ENCODE assay signal across 20 cellular contexts in genomic region chrX:19555236-19555635, GRCh38. TPM values are rescaled to one million over a fixed set of nuclear protein-coding genes. Genes with fewer than 3 reads are reported as not detected.
DNase-seq lines count a peak whose midpoint lies in the region; ATAC-seq and TF ChIP-seq lines count a peak whose summit lies in the region.
"Had no signal": no experiment of that assay in that cellular context is flagged by ENCODE, and none has a peak within 500 bp of the region (broad histone marks: within the 10 kb centered on the region; RNA-seq: fewer than 3 reads in every experiment).

No MANE protein-coding gene starts in this region.

- H3K27ac ChIP-seq in SJCRH30 = peak overlapping the region; percentile 98
- no peak overlapping the region for H3K27ac ChIP-seq in uterus
- no peak overlapping the region for H3K27ac ChIP-seq in Karpas-422 (ENCODE audit: low read length)
- H3K27ac ChIP-seq: esophagus muscularis mucosa had no signal

- peaks cover 17 to 20% of the 10 kb centered on the region in 2 donors for H3K4me1 Mint-ChIP-seq in natural killer cell treated with Interleukin-12 subunit alpha and Interleukin-12 subunit beta and Interleukin-15 and Interleukin-18, amount 100 ng/mL, for 72 hours (ENCODE audit: low read depth in 2 of 2)
- H3K4me1 Mint-ChIP-seq in natural killer cell = peaks cover 5 to 10% of the 10 kb centered on the region in 2 donors
- H3K4me1 Mint-ChIP-seq in dendritic cell treated with granulocyte-macrophage colony-stimulating factor and Interleukin-4, amounts not matched to agents 40 ng/mL and 50 ng/mL, for 4 days (ENCODE audit: low read depth) = no peaks in the 10 kb centered on the region

- H3K9me3 Mint-ChIP-seq in natural killer cell treated with Interleukin-12 subunit alpha and Interleukin-12 subunit beta and Interleukin-15 and Interleukin-18, amount 100 ng/mL, for 72 hours = no peaks in the 10 kb centered on the region
- no peaks in the 10 kb centered on the region for H3K9me3 Mint-ChIP-seq in natural killer cell
- no peaks in the 10 kb centered on the region for H3K9me3 Mint-ChIP-seq in dendritic cell treated with granulocyte-macrophage colony-stimulating factor and Interleukin-4, amounts not matched to agents 40 ng/mL and 50 ng/mL, for 4 days

- H3K9me3 ChIP-seq in SJCRH30 (replicated peaks) (no peaks in the 10 kb centered on the region), uterus (no peaks in the 10 kb centered on the region), Karpas-422 (ENCODE audit: low read length) (no peaks in the 10 kb centered on the region)
- H3K9me3 ChIP-seq: Caco-2, esophagus muscularis mucosa, mucosa of descending colon, neutrophil had no signal

- H2AFZ ChIP-seq in Karpas-422 (ENCODE audit: low read length) = no peak overlapping the region

- no peak overlapping the region for H3K4me2 ChIP-seq in Karpas-422 (ENCODE audit: low read depth, low read length, poor library complexity, severe bottlenecking)

- H3K27me3 Mint-ChIP-seq in natural killer cell treated with Interleukin-12 subunit alpha and Interleukin-12 subunit beta and Interleukin-15 and Interleukin-18, amount 100 ng/mL, for 72 hours = peaks cover 0 to 5% of the 10 kb centered on the region in 2 donors
- peaks cover 0 to 5% of the 10 kb centered on the region in 2 donors for H3K27me3 Mint-ChIP-seq in natural killer cell (ENCODE audit: low read depth in 2 of 2)
- H3K27me3 Mint-ChIP-seq in dendritic cell treated with granulocyte-macrophage colony-stimulating factor and Interleukin-4, amounts not matched to agents 40 ng/mL and 50 ng/mL, for 4 days = no peaks in the 10 kb centered on the region

- no peak for DNase-seq in natural killer cell treated with Interleukin-12 subunit alpha and Interleukin-12 subunit beta and Interleukin-15 and Interleukin-18, amount 100 ng/mL, for 72 hours (ENCODE audit: low spot score)
- DNase-seq in natural killer cell (no peak), SJCRH30 (peak; percentile 45 to 75), uterus (no peak), Karpas-422 (no peak), NCI-H1105 treated with DMSO at 0.1 percent for 48 hours (lab: John Stamatoyannopoulos, UW) (no peak)
- DNase-seq: activated CD4-positive, alpha-beta T cell treated with anti-CD3 and anti-CD28 coated beads for 1 hour; Caco-2; caudate nucleus; effector CD4-positive, alpha-beta T cell; mucosa of descending colon; NCI-H1436 treated with DMSO at 0.1 percent for 48 hours; NCI-H2227 treated with DMSO at 0.1 percent for 48 hours; NCI-H82 had no signal

- H3K4me3 ChIP-seq in SJCRH30 (peak overlapping the region; percentile 13), uterus (no peak overlapping the region), Karpas-422 (ENCODE audit: low read length) (no peak overlapping the region)
- H3K4me3 ChIP-seq: esophagus muscularis mucosa, mucosa of descending colon had no signal

- H3K27me3 ChIP-seq in SJCRH30 = no peaks in the 10 kb centered on the region
- H3K27me3 ChIP-seq in uterus = no peaks in the 10 kb centered on the region
- H3K27me3 ChIP-seq in Karpas-422 (ENCODE audit: low read length) = no peaks in the 10 kb centered on the region
- H3K27me3 ChIP-seq: neutrophil had no signal

- intact Hi-C loops in natural killer cell (cut with micrococcal nuclease) = no loop called here
- intact Hi-C loops in dendritic cell treated with granulocyte-macrophage colony-stimulating factor and Interleukin-4, amounts not matched to agents 40 ng/mL and 50 ng/mL, for 4 days (cut with micrococcal nuclease) = no loop called here
- intact Hi-C loops in uterus (cut with DNase I; ENCODE audit: low total_unique reads) = no loop called here

- H3K36me3 ChIP-seq in SJCRH30 (no peaks in the 10 kb centered on the region), uterus (no peaks in the 10 kb centered on the region), Karpas-422 (ENCODE audit: insufficient read depth, low read length) (no peaks in the 10 kb centered on the region)
- H3K36me3 ChIP-seq: esophagus muscularis mucosa had no signal

- TF ChIP-seq POLR2A in uterus (IDR thresholded peaks at IDR 0.05) = no peak

- no peak for ATAC-seq in natural killer cell treated with Interleukin-12 subunit alpha and Interleukin-12 subunit beta and Interleukin-15 and Interleukin-18, amount 100 ng/mL, for 72 hours
- ATAC-seq in natural killer cell (no peak), GM21529 (IDR thresholded peaks at IDR 0.05; ENCODE audit: unreplicated experiment) (no peak)
- ATAC-seq: HCT116, mucosa of descending colon had no signal

- H3K4me1 ChIP-seq in SJCRH30 = peaks cover 39% of the 10 kb centered on the region
- H3K4me1 ChIP-seq in uterus = no peaks in the 10 kb centered on the region
- H3K4me1 ChIP-seq in Karpas-422 (ENCODE audit: low read length) = peaks cover 54% of the 10 kb centered on the region
- H3K4me1 ChIP-seq: Caco-2, esophagus muscularis mucosa had no signal

- no peaks in the 10 kb centered on the region for H4K20me1 ChIP-seq in Karpas-422 (ENCODE audit: insufficient read depth, low read depth, low read length)

- no peak overlapping the region for H3K9ac ChIP-seq in Karpas-422 (ENCODE audit: low read length)

- H3K4me3 Mint-ChIP-seq in natural killer cell treated with Interleukin-12 subunit alpha and Interleukin-12 subunit beta and Interleukin-15 and Interleukin-18, amount 100 ng/mL, for 72 hours = peak overlapping the region; percentile 53
- no peak overlapping the region for H3K4me3 Mint-ChIP-seq in natural killer cell
- no peak overlapping the region for H3K4me3 Mint-ChIP-seq in dendritic cell treated with granulocyte-macrophage colony-stimulating factor and Interleukin-4, amounts not matched to agents 40 ng/mL and 50 ng/mL, for 4 days

- H3K36me3 Mint-ChIP-seq in natural killer cell treated with Interleukin-12 subunit alpha and Interleukin-12 subunit beta and Interleukin-15 and Interleukin-18, amount 100 ng/mL, for 72 hours = no peaks in the 10 kb centered on the region
- no peaks in the 10 kb centered on the region for H3K36me3 Mint-ChIP-seq in natural killer cell
- H3K36me3 Mint-ChIP-seq in dendritic cell treated with granulocyte-macrophage colony-stimulating factor and Interleukin-4, amounts not matched to agents 40 ng/mL and 50 ng/mL, for 4 days (ENCODE audit: low read depth) = peaks cover 30% of the 10 kb centered on the region

- TF ChIP-seq CTCF in natural killer cell (IDR thresholded peaks at IDR 0.05) (no peak), uterus (IDR thresholded peaks at IDR 0.05) (no peak)

- H3K9me2 ChIP-seq in Karpas-422 (replicated peaks; ENCODE audit: insufficient read depth, low read length) = no peaks in the 10 kb centered on the region

- H3K27ac Mint-ChIP-seq in natural killer cell treated with Interleukin-12 subunit alpha and Interleukin-12 subunit beta and Interleukin-15 and Interleukin-18, amount 100 ng/mL, for 72 hours = peak overlapping the region; percentile 89 to 91
- H3K27ac Mint-ChIP-seq in natural killer cell = peak overlapping the region in 1 of 2 donors; percentile 65
- peak overlapping the region; percentile 65 for H3K27ac Mint-ChIP-seq in dendritic cell treated with granulocyte-macrophage colony-stimulating factor and Interleukin-4, amounts not matched to agents 40 ng/mL and 50 ng/mL, for 4 days

- H3K79me2 ChIP-seq in Karpas-422 (ENCODE audit: low read length) = 0 out of 2 replicates have a peak, but pooled peaks cover 3% of the 10 kb centered on the region

RNA-seq across cellular contexts. Expression of gene MAP3K15, which starts 39.9 kb away (rescaled TPM):
- total RNA-seq in natural killer cell treated with Interleukin-12 subunit alpha and Interleukin-12 subunit beta and Interleukin-15 and Interleukin-18, amount 100 ng/mL, for 72 hours = under 1 TPM in 1 of 2 donors, not detected in 1; 0.17 TPM
- total RNA-seq in natural killer cell = under 1 TPM in 1 of 3 donors, not detected in 2; 0.18 TPM
- 0.38 and 0.51 TPM in 2 replicates for total RNA-seq in SJCRH30 (2014; rRNA removed; shearing (Covaris generic))
- total RNA-seq in uterus = under 1 TPM in 2 of 4 donors, not detected in 2; 0.55 to 0.90 TPM
- not detected in 2 replicates for total RNA-seq in Karpas-422 (2014; rRNA removed; shearing (Covaris generic); ENCODE audit: low replicate concordance)
- total RNA-seq: glomerular endothelial cell had no signal

Comparison
In these comparisons a context has a peak if more than half of its experiments do, and no peak if none do; other contexts are left out.
1. DNase-seq: peak in SJCRH30 (2 of 2); none in natural killer cell treated with Interleukin-12 subunit alpha and Interleukin-12 subunit beta and Interleukin-15 and Interleukin-18, amount 100 ng/mL, for 72 hours (single experiment), natural killer cell (single experiment), uterus (0 of 2), Karpas-422 (single experiment) and NCI-H1105 treated with DMSO at 0.1 percent for 48 hours (single experiment).